In genomic region chr18:49697757-49698595, GRCh38 we compare ENCODE assay signal across 12 cellular contexts.
DNase-seq lines count a peak whose midpoint lies in the region; ATAC-seq and TF ChIP-seq lines count a peak whose summit lies in the region.
"Had no signal": no experiment of that assay in that cellular context is flagged by ENCODE, and none has a peak within 500 bp of the region (broad histone marks: within the 10 kb centered on the region; RNA-seq: fewer than 3 reads in every experiment).

No MANE protein-coding gene starts in this region.

- TF ChIP-seq RAD21 in SK-N-SH (IDR thresholded peaks at IDR 0.05; ENCODE audit: low read length): no peak

- peak; percentile 19; the same call in 1 of the 2 replicates for TF ChIP-seq CTCF in SK-N-SH (IDR thresholded peaks at IDR 0.05)
- TF ChIP-seq CTCF in left ventricle myocardium inferior (IDR thresholded peaks at IDR 0.05; ENCODE audit: borderline replicate concordance): peak; percentile 12
- no peak for TF ChIP-seq CTCF in osteoblast (IDR thresholded peaks at IDR 0.05; ENCODE audit: extremely low read depth, low read depth, low read length)
- no peak for TF ChIP-seq CTCF in natural killer cell (IDR thresholded peaks at IDR 0.05)

- H3K79me2 ChIP-seq in SK-N-SH (ENCODE audit: insufficient read depth) (no peaks in the 10 kb centered on the region), osteoblast (ENCODE audit: insufficient read depth, low read length) (no peaks in the 10 kb centered on the region)

- DNase-seq in H7 (peak; percentile 57), SK-N-SH (no peak), left ventricle myocardium inferior (peak; percentile 27), osteoblast (ENCODE audit: insufficient read length, low spot score, missing footprints) (peak; percentile 80), natural killer cell (no peak), GF-D8 (lab: John Stamatoyannopoulos, UW) (no peak), GDM1 (lab: John Stamatoyannopoulos, UW) (no peak)
- DNase-seq: activated CD4-positive, CD25-positive, alpha-beta regulatory T cell treated with anti-CD3 and anti-CD28 coated beads, Interleukin-2, amount 50 U/mL, for 72 hours; Calu3; NCI-H2081 treated with DMSO at 0.1 percent for 48 hours; SIG-M5 had no signal

- H4K20me1 ChIP-seq in SK-N-SH (ENCODE audit: insufficient read depth) (no peaks in the 10 kb centered on the region), osteoblast (ENCODE audit: insufficient read depth, low read length) (no peaks in the 10 kb centered on the region)

- H3K27me3 ChIP-seq in H7 (ENCODE audit: control insufficient read depth, insufficient read depth, low read length) (no peaks in the 10 kb centered on the region), SK-N-SH (ENCODE audit: insufficient read depth) (no peaks in the 10 kb centered on the region), left ventricle myocardium inferior (ENCODE audit: low read depth) (peaks cover 6% of the 10 kb centered on the region), osteoblast (ENCODE audit: insufficient read depth, low read length) (no peaks in the 10 kb centered on the region)

- no peak overlapping the region for H3K4me3 Mint-ChIP-seq in natural killer cell

- no peaks in the 10 kb centered on the region for H3K9me2 ChIP-seq in SK-N-SH

- POLR2A ChIA-PET in SK-N-SH (lab: Yijun Ruan, JAX): no interaction called here

- H3K27ac Mint-ChIP-seq in natural killer cell: no peak overlapping the region

- H3K4me2 ChIP-seq in SK-N-SH (peak overlapping the region; percentile 9; the same call in 1 of the 2 replicates), osteoblast (ENCODE audit: insufficient read depth, low read length) (no peak overlapping the region)

- WGBS in SK-N-SH (ENCODE audit: low lambda C conversion rate): 74% methylated on average over 6 of the region's 8 CpGs

- H3K36me3 ChIP-seq in H7 (replicated peaks; ENCODE audit: control insufficient read depth, insufficient read depth, low read length) (no peaks in the 10 kb centered on the region), SK-N-SH (replicated peaks in 1 of 2; ENCODE audit: control insufficient read depth in 1 of 2, insufficient read depth in 2 of 2, low read length in 1 of 2) (no peaks in the 10 kb centered on the region), left ventricle myocardium inferior (no peaks in the 10 kb centered on the region), osteoblast (ENCODE audit: insufficient read depth, low read length) (no peaks in the 10 kb centered on the region)

- peak overlapping the region in 1 of 2 experiments; percentile 61; a peak in 2 of 4 replicates for H3K27ac ChIP-seq in SK-N-SH (ENCODE audit: low read depth in 2 of 2, low read length in 1 of 2)
- H3K27ac ChIP-seq in left ventricle myocardium inferior (replicated peaks): no peak overlapping the region
- no peak overlapping the region for H3K27ac ChIP-seq in osteoblast (ENCODE audit: low read depth, low read length)

- H3K9ac ChIP-seq in SK-N-SH: peak overlapping the region; percentile 6; the same call in 1 of the 2 replicates

- H3K4me3 ChIP-seq in H7 (ENCODE audit: insufficient read depth, low read depth, low read length) (no peak overlapping the region), SK-N-SH (ENCODE audit: low read depth in 2 of 2, low read length in 1 of 2) (no peak overlapping the region), left ventricle myocardium inferior (no peak overlapping the region), osteoblast (ENCODE audit: insufficient read depth, low read length) (no peak overlapping the region)

- ATAC-seq in GM19395 (IDR thresholded peaks at IDR 0.05; ENCODE audit: unreplicated experiment) (no peak), natural killer cell (no peak)

- H3K27me3 Mint-ChIP-seq in natural killer cell (ENCODE audit: low read depth in 2 of 2): peaks cover 7 to 8% of the 10 kb centered on the region in 2 donors

- H3F3A ChIP-seq in SK-N-SH (replicated peaks; ENCODE audit: insufficient read depth): no peaks in the 10 kb centered on the region

- CTCF ChIA-PET in SK-N-SH (lab: Yijun Ruan, JAX): no interaction called here

- H3K4me1 ChIP-seq in SK-N-SH (ENCODE audit: control insufficient read depth in 1 of 2, insufficient read depth in 2 of 2, low read depth in 1 of 2, low read length in 1 of 2) (peaks cover 0 to 28% of the 10 kb centered on the region in 2 experiments; a peak in 2 of 4 replicates), left ventricle myocardium inferior (peaks cover 10% of the 10 kb centered on the region), osteoblast (ENCODE audit: insufficient read depth, low read length) (peaks cover 17% of the 10 kb centered on the region)

- H3K36me3 Mint-ChIP-seq in natural killer cell: no peaks in the 10 kb centered on the region

- no peaks in the 10 kb centered on the region for H3K9me3 Mint-ChIP-seq in natural killer cell

- intact Hi-C loops in left ventricle myocardium inferior (cut with micrococcal nuclease) (no loop called here), natural killer cell (cut with micrococcal nuclease) (no loop called here)

- H3K9me3 ChIP-seq in SK-N-SH (no peaks in the 10 kb centered on the region), left ventricle myocardium inferior (replicated peaks) (peaks cover 11% of the 10 kb centered on the region), osteoblast (ENCODE audit: low read depth, low read length) (no peaks in the 10 kb centered on the region)

- H3K4me1 Mint-ChIP-seq in natural killer cell: no peaks in the 10 kb centered on the region

- H2AFZ ChIP-seq in SK-N-SH (ENCODE audit: low read depth) (0 out of 2 replicates have a peak overlapping the region, but pooled peaks have one; percentile 19), osteoblast (ENCODE audit: low read length) (peak overlapping the region; percentile 44)

- TF ChIP-seq EP300 in SK-N-SH (IDR thresholded peaks at IDR 0.05; ENCODE audit: borderline replicate concordance in 1 of 2, low read depth in 1 of 2, low read length in 1 of 2): no peak

TF ChIP-seq in SK-N-SH, 30 proteins besides CTCF, POLR2A, EP300 and RAD21 (continues in another document):
- TF ChIP-seq JUND (IDR thresholded peaks at IDR 0.05) (no peak), USF2 (IDR thresholded peaks at IDR 0.05; ENCODE audit: borderline replicate concordance, low read depth, low read length) (no peak), ELF1 (IDR thresholded peaks at IDR 0.05) (no peak), EZH2phosphoT487 (IDR thresholded peaks at IDR 0.05; ENCODE audit: borderline replicate concordance, low read depth) (no peak), MEF2A (IDR thresholded peaks at IDR 0.05; ENCODE audit: borderline replicate concordance, low read depth) (no peak), REST (IDR thresholded peaks at IDR 0.05; ENCODE audit: low read depth, low read length) (no peak), ZBTB33 (IDR thresholded peaks at IDR 0.05; ENCODE audit: borderline replicate concordance, low read depth) (no peak), USF1 (IDR thresholded peaks at IDR 0.05; ENCODE audit: borderline replicate concordance, low read depth) (no peak)

Comparison
In these comparisons a context has a peak if more than half of its experiments do, and no peak if none do; other contexts are left out.
1. DNase-seq: peak in H7 (single experiment), left ventricle myocardium inferior (single experiment) and osteoblast (single experiment); none in SK-N-SH (single experiment), natural killer cell (single experiment), GF-D8 (single experiment) and GDM1 (single experiment).
2. CTCF ChIP-seq: peak in SK-N-SH (single experiment) and left ventricle myocardium inferior (single experiment); none in osteoblast (single experiment) and natural killer cell (single experiment).